ENCODE assay signal across 10 cellular contexts in the genomic region with DNA sequence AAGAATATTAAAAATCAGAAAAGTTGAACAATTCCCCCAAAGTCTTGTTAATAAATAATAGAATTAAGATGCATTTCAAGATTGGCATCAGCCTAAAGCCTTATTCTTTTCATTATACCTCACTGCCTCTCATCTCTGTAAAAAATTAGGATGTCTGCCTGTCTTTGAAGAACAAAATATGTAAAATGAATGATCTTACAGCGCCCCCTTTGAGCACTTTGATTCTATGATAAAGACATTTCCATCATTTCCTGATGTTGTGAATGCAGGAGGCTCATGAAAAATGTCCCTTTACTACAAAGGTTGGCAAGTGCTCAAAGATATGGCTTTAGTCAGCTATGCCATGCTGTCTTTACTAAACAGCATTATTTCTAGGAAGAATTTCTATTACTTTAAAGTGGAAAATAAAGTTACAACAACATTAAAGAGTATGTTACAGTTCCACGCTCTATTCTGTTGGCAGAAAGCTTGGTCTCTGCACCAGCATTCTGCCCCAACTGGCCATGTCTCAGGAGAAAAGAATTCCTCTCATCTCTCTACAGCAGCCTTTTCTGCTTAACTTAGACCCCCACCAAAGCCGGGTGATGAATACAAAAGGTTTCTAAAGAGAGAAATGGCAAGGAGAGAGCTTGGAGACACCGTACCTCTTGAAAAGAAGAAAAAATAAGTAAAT.
DNase-seq lines count a peak whose midpoint lies in the region; FAIRE-seq and TF ChIP-seq lines count a peak whose summit lies in the region.
"Had no signal": no experiment of that assay in that cellular context is flagged by ENCODE, and none has a peak within 500 bp of the region (broad histone marks: within the 10 kb centered on the region; RNA-seq: fewer than 3 reads in every experiment).

No MANE protein-coding gene starts in this region.

- H3K9me3 Mint-ChIP-seq in activated CD4-positive, alpha-beta memory T cell treated with anti-CD3 and anti-CD28 coated beads for 36 hours = no peaks in the 10 kb centered on the region
- H3K9me3 Mint-ChIP-seq: activated naive CD4-positive, alpha-beta T cell treated with anti-CD3 and anti-CD28 coated beads, Interleukin-2, amount 50 U/mL, for 24 hours had no signal

- TF ChIP-seq POLR2A in H54 (IDR thresholded peaks at IDR 0.05; ENCODE audit: low read depth, low read length) = no peak

- no peak overlapping the region for H3K27ac Mint-ChIP-seq in activated CD4-positive, alpha-beta memory T cell treated with anti-CD3 and anti-CD28 coated beads for 36 hours
- H3K27ac Mint-ChIP-seq: activated naive CD4-positive, alpha-beta T cell treated with anti-CD3 and anti-CD28 coated beads, Interleukin-2, amount 50 U/mL, for 24 hours had no signal

- H3K27me3 ChIP-seq in SJSA1 (replicated peaks) = no peaks in the 10 kb centered on the region

- H3K36me3 Mint-ChIP-seq in activated CD4-positive, alpha-beta memory T cell treated with anti-CD3 and anti-CD28 coated beads for 36 hours = no peaks in the 10 kb centered on the region
- H3K36me3 Mint-ChIP-seq: activated naive CD4-positive, alpha-beta T cell treated with anti-CD3 and anti-CD28 coated beads, Interleukin-2, amount 50 U/mL, for 24 hours had no signal

- TF ChIP-seq CTCF in AG09309 (IDR thresholded peaks at IDR 0.05; ENCODE audit: control insufficient read depth, insufficient read depth, low read depth, low read length, missing control alignments) = peak; percentile 54

- H3K27ac ChIP-seq in SJSA1 = peak overlapping the region; percentile 54
- H3K27ac ChIP-seq: neutrophil had no signal

- H3K9me3 ChIP-seq in SJSA1 (replicated peaks) = no peaks in the 10 kb centered on the region
- H3K9me3 ChIP-seq: neutrophil had no signal

- H3K36me3 ChIP-seq in SJSA1 = no peaks in the 10 kb centered on the region
- H3K36me3 ChIP-seq: neutrophil had no signal

- peak; percentile 87 for FAIRE-seq in H54 (lab: Jason Lieb, UNC)

- H3K4me3 ChIP-seq in AG09309 (ENCODE audit: control insufficient read depth, low read depth, low read length) (no peak overlapping the region), SJSA1 (no peak overlapping the region)

- DNase-seq in AG09309 (ENCODE audit: low read depth) = no peak
- no peak for DNase-seq in H54 (ENCODE audit: insufficient read length, low spot score)
- peak in 1 of 2 experiments; percentile 44 for DNase-seq in SJSA1 (ENCODE audit: low read depth in 1 of 2, low spot score in 2 of 2)
- peak; percentile 57 for DNase-seq in glomerular visceral epithelial cell (ENCODE audit: extremely low spot score)
- no peak for DNase-seq in activated CD4-positive, alpha-beta memory T cell treated with anti-CD3 and anti-CD28 coated beads for 36 hours
- no peak for DNase-seq in hippocampal formation (lab: John Stamatoyannopoulos, UW)
- DNase-seq in 8988T = no peak
- DNase-seq in effector CD8-positive, alpha-beta T cell (lab: John Stamatoyannopoulos, UW) = no peak

- peaks cover 9% of the 10 kb centered on the region for H3K27me3 Mint-ChIP-seq in activated CD4-positive, alpha-beta memory T cell treated with anti-CD3 and anti-CD28 coated beads for 36 hours

- peaks cover 17% of the 10 kb centered on the region for H3K4me1 ChIP-seq in SJSA1 (replicated peaks)

- intact Hi-C loops in activated CD4-positive, alpha-beta memory T cell treated with anti-CD3 and anti-CD28 coated beads for 36 hours (cut with micrococcal nuclease) = loop anchor here (5.0 kb wide), 1 partner anchor 478 kb away; no protein-coding TSS in a partner anchor

- POLR2A ChIA-PET in activated CD4-positive, alpha-beta memory T cell treated with anti-CD3 and anti-CD28 coated beads for 36 hours (lab: Charles Lee) = no interaction called here

- H3K4me3 Mint-ChIP-seq in activated CD4-positive, alpha-beta memory T cell treated with anti-CD3 and anti-CD28 coated beads for 36 hours = no peak overlapping the region
- H3K4me3 Mint-ChIP-seq: activated naive CD4-positive, alpha-beta T cell treated with anti-CD3 and anti-CD28 coated beads, Interleukin-2, amount 50 U/mL, for 24 hours had no signal

- CTCF ChIA-PET in activated CD4-positive, alpha-beta memory T cell treated with anti-CD3 and anti-CD28 coated beads for 36 hours (lab: Charles Lee) = no interaction called here

- no peaks in the 10 kb centered on the region for H3K4me1 Mint-ChIP-seq in activated CD4-positive, alpha-beta memory T cell treated with anti-CD3 and anti-CD28 coated beads for 36 hours (ENCODE audit: low read depth)
- H3K4me1 Mint-ChIP-seq: activated naive CD4-positive, alpha-beta T cell treated with anti-CD3 and anti-CD28 coated beads, Interleukin-2, amount 50 U/mL, for 24 hours had no signal
